8 cellular contexts compared by ENCODE assay signal in genomic region chr3:172142074-172143059, GRCh38.
DNase-seq lines count a peak whose midpoint lies in the region; ATAC-seq and TF ChIP-seq lines count a peak whose summit lies in the region.

No MANE protein-coding gene starts in this region.

- intact Hi-C loops in MCF 10A (cut with micrococcal nuclease): loop anchor here (10.0 kb wide), 1 partner anchor 192 kb away; no protein-coding TSS in a partner anchor

- no peak overlapping the region for H3K4me3 ChIP-seq in CD4-positive, CD25-positive, alpha-beta regulatory T cell (ENCODE audit: low read depth, low read length)

- H3K27me3 Mint-ChIP-seq in CD4-positive, CD25-positive, alpha-beta regulatory T cell: no peaks in the 10 kb centered on the region
- H3K27me3 Mint-ChIP-seq in MCF 10A (ENCODE audit: insufficient read depth, unreplicated experiment) (no peaks in the 10 kb centered on the region), nephron (ENCODE audit: low read depth) (no peaks in the 10 kb centered on the region)

- POLR2A ChIA-PET in MCF 10A (lab: Yijun Ruan, JAX): interaction anchor here (0.6 to 13.1 kb wide), 14 partner anchors 11 to 332 kb away, joined by 3 to 139 read pairs (median 4); partner anchors contain the start of genes FNDC3B and PLD1

- peak in 1 of 3 donors; percentile 42 for DNase-seq in CD4-positive, CD25-positive, alpha-beta regulatory T cell
- DNase-seq in MCF 10A (ENCODE audit: unreplicated experiment) (peak; percentile 66), NCI-H524 (lab: John Stamatoyannopoulos, UW) (no peak)
- no peak for DNase-seq in stimulated activated CD4-positive, alpha-beta T cell treated with anti-CD3 and anti-CD28 coated beads, Interleukin-1b, Interleukin-23, amount 100 ng/mL, for 48 hours
- no peak for DNase-seq in stimulated activated CD4-positive, alpha-beta T cell treated with anti-CD3 and anti-CD28 coated beads, Interleukin-4, amount 100 ng/mL, for 1 hour

- H3K9me3 Mint-ChIP-seq in CD4-positive, CD25-positive, alpha-beta regulatory T cell: no peaks in the 10 kb centered on the region
- H3K9me3 Mint-ChIP-seq in MCF 10A (ENCODE audit: unreplicated experiment) (no peaks in the 10 kb centered on the region), nephron (no peaks in the 10 kb centered on the region)

- no peaks in the 10 kb centered on the region for H3K9me3 ChIP-seq in CD4-positive, CD25-positive, alpha-beta regulatory T cell (ENCODE audit: control insufficient read depth in 2 of 2, low read length in 2 of 2)

- no peak for TF ChIP-seq CTCF in MCF 10A (IDR thresholded peaks at IDR 0.05; ENCODE audit: unreplicated experiment)
- no peak for TF ChIP-seq CTCF in nephron (IDR thresholded peaks at IDR 0.05; ENCODE audit: unreplicated experiment in 3 of 3)

- H3K36me3 Mint-ChIP-seq in CD4-positive, CD25-positive, alpha-beta regulatory T cell: peaks cover 9% of the 10 kb centered on the region
- peaks cover 18% of the 10 kb centered on the region for H3K36me3 Mint-ChIP-seq in MCF 10A (ENCODE audit: insufficient read depth, unreplicated experiment)
- H3K36me3 Mint-ChIP-seq in nephron (ENCODE audit: low read depth): peaks cover 14% of the 10 kb centered on the region

- H3K4me1 ChIP-seq in CD4-positive, CD25-positive, alpha-beta regulatory T cell (ENCODE audit: control insufficient read depth, insufficient read depth, low read length, poor library complexity, severe bottlenecking): peaks cover 30% of the 10 kb centered on the region

- no peaks in the 10 kb centered on the region for H3K27me3 ChIP-seq in CD4-positive, CD25-positive, alpha-beta regulatory T cell (ENCODE audit: control insufficient read depth, insufficient read depth, low read length)

- H3K27ac Mint-ChIP-seq in CD4-positive, CD25-positive, alpha-beta regulatory T cell: peak overlapping the region in 2 of 3 donors; percentile 42 to 50
- H3K27ac Mint-ChIP-seq in MCF 10A (ENCODE audit: low read depth, unreplicated experiment): peak overlapping the region; percentile 79
- H3K27ac Mint-ChIP-seq in nephron: peak overlapping the region; percentile 21 to 94 (median 75)

- peak overlapping the region in 2 of 4 donors; percentile 27 to 29 for H3K4me3 Mint-ChIP-seq in CD4-positive, CD25-positive, alpha-beta regulatory T cell
- H3K4me3 Mint-ChIP-seq in MCF 10A (ENCODE audit: unreplicated experiment): peak overlapping the region; percentile 33
- no peak overlapping the region for H3K4me3 Mint-ChIP-seq in nephron

- no peak overlapping the region for H3K27ac ChIP-seq in CD4-positive, CD25-positive, alpha-beta regulatory T cell (ENCODE audit: insufficient read depth, low read length, poor library complexity, severe bottlenecking)

- peak in 1 of 2 donors; percentile 37 for ATAC-seq in CD4-positive, CD25-positive, alpha-beta regulatory T cell (ENCODE audit: low read depth in 2 of 2)
- ATAC-seq in GM19468 (IDR thresholded peaks at IDR 0.05; ENCODE audit: extremely low read depth, unreplicated experiment): peak; percentile 49
- ATAC-seq in HG03442 (IDR thresholded peaks at IDR 0.05; ENCODE audit: unreplicated experiment): peak; percentile 69

- no peaks in the 10 kb centered on the region for H3K36me3 ChIP-seq in CD4-positive, CD25-positive, alpha-beta regulatory T cell (ENCODE audit: control insufficient read depth, insufficient read depth, low read length)

- peaks cover 21 to 81% (median 62%) of the 10 kb centered on the region in 4 donors for H3K4me1 Mint-ChIP-seq in CD4-positive, CD25-positive, alpha-beta regulatory T cell
- H3K4me1 Mint-ChIP-seq in MCF 10A (ENCODE audit: insufficient read depth, unreplicated experiment) (peaks cover 48% of the 10 kb centered on the region), nephron (peaks cover 72% of the 10 kb centered on the region)

- BruUV-seq in MCF 10A (replicated peaks; lab: Mats Ljungman, UMichigan): no TSS peak

- CTCF ChIA-PET in MCF 10A (lab: Yijun Ruan, JAX): interaction anchor here (0.6 to 1.8 kb wide), 10 partner anchors 10 to 1514 kb away, joined by 3 to 8 read pairs (median 3); partner anchors contain the start of gene FNDC3B
